Comparison of ENCODE assay signal across 1 cellular context in the genomic region with DNA sequence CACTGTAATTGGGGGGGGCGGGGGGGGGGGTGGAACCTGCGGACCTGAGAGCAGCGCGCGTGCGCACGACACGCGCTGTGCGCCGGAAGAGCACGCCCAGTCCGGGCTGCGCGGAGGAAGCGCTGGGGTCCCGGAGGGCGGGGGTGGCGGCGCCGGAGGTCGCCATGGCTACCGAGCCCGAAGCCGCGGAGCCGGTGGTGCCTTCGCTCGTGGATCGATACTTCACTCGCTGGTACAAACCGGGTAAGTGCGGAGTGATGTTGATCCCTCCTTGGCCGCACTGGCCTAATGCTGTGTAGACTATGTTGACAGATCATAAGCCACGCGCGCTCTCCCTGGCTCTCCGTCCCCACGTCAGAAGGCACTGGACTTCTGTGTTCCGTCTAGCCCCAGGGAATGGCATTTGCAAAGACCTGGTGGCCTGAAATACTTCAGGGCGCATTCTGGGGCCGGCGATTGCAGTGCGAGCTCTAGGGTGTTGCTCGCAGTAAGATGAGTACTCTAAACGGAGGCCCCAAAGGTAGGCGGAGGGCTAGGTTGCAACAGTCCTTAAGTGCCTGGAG.
TF ChIP-seq lines count a peak whose summit lies in the region.

A gene with protein sequence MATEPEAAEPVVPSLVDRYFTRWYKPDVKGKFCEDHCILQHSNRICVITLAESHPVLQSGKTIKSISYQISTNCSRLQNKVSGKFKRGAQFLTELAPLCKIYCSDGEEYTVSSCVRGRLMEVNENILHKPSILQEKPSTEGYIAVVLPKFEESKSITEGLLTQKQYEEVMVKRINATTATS (plus strand): TSS at position 78 of the 563 bp plus-strand sequence. CDS start 87 bp downstream, at position 165.

TF ChIP-seq in HEK293, 187 proteins besides CTCF, POLR2A, EP300 and RAD21 (continued from another document and continues in another):
- TF ChIP-seq, protein P1, sequence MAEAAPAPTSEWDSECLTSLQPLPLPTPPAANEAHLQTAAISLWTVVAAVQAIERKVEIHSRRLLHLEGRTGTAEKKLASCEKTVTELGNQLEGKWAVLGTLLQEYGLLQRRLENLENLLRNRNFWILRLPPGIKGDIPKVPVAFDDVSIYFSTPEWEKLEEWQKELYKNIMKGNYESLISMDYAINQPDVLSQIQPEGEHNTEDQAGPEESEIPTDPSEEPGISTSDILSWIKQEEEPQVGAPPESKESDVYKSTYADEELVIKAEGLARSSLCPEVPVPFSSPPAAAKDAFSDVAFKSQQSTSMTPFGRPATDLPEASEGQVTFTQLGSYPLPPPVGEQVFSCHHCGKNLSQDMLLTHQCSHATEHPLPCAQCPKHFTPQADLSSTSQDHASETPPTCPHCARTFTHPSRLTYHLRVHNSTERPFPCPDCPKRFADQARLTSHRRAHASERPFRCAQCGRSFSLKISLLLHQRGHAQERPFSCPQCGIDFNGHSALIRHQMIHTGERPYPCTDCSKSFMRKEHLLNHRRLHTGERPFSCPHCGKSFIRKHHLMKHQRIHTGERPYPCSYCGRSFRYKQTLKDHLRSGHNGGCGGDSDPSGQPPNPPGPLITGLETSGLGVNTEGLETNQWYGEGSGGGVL (tag by site-specific recombination; IDR thresholded peaks at IDR 0.05): no peak
- TF ChIP-seq SP2 (tag by site-specific recombination; IDR thresholded peaks at IDR 0.05) (peak; percentile 63), ZFP41 (tag by site-specific recombination; IDR thresholded peaks at IDR 0.05; ENCODE audit: borderline replicate concordance) (no peak), ZNF132 (tag by site-specific recombination; IDR thresholded peaks at IDR 0.05; ENCODE audit: borderline replicate concordance) (no peak), EGR2 (tag by site-specific recombination; IDR thresholded peaks at IDR 0.05; ENCODE audit: low read depth) (no peak; the same call in 1 of the 2 replicates), ZNF16 (tag by site-specific recombination; IDR thresholded peaks at IDR 0.05; ENCODE audit: low read depth) (no peak), ZNF530 (tag by site-specific recombination; IDR thresholded peaks at IDR 0.05; ENCODE audit: low read depth) (no peak), ZNF174 (tag by site-specific recombination; IDR thresholded peaks at IDR 0.05) (no peak), ZNF549 (tag by site-specific recombination; IDR thresholded peaks at IDR 0.05) (no peak), ZNF843 (tag by site-specific recombination; IDR thresholded peaks at IDR 0.05) (no peak), ZNF521 (tag by site-specific recombination; IDR thresholded peaks at IDR 0.05) (no peak), ZNF354C (tag by site-specific recombination; IDR thresholded peaks at IDR 0.05; ENCODE audit: borderline replicate concordance, low read depth) (no peak), KLF16 (tag by site-specific recombination; IDR thresholded peaks at IDR 0.05) (no peak), ZNF423 (tag by site-specific recombination; IDR thresholded peaks at IDR 0.05) (no peak), YY1 (tag by site-specific recombination; IDR thresholded peaks at IDR 0.05) (no peak), MEIS1 (CRISPR knock-in tag; IDR thresholded peaks at IDR 0.05; ENCODE audit: borderline replicate concordance) (no peak), ZNF391 (tag by site-specific recombination; IDR thresholded peaks at IDR 0.05; ENCODE audit: borderline replicate concordance, low read depth) (no peak), TCF7L2 (IDR thresholded peaks at IDR 0.05; ENCODE audit: borderline replicate concordance, low read depth, low read length) (no peak), ZNF600 (tag by site-specific recombination; IDR thresholded peaks at IDR 0.05) (peak; percentile 49; the same call in 1 of the 2 replicates), ZNF394 (tag by site-specific recombination; IDR thresholded peaks at IDR 0.05; ENCODE audit: borderline replicate concordance) (no peak)
- TF ChIP-seq, protein P2, sequence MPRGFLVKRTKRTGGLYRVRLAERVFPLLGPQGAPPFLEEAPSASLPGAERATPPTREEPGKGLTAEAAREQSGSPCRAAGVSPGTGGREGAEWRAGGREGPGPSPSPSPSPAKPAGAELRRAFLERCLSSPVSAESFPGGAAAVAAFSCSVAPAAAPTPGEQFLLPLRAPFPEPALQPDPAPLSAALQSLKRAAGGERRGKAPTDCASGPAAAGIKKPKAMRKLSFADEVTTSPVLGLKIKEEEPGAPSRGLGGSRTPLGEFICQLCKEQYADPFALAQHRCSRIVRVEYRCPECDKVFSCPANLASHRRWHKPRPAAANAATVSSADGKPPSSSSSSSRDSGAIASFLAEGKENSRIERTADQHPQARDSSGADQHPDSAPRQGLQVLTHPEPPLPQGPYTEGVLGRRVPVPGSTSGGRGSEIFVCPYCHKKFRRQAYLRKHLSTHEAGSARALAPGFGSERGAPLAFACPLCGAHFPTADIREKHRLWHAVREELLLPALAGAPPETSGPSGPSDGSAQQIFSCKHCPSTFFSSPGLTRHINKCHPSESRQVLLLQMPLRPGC (tag by site-specific recombination; IDR thresholded peaks at IDR 0.05): no peak
- TF ChIP-seq, protein P3, sequence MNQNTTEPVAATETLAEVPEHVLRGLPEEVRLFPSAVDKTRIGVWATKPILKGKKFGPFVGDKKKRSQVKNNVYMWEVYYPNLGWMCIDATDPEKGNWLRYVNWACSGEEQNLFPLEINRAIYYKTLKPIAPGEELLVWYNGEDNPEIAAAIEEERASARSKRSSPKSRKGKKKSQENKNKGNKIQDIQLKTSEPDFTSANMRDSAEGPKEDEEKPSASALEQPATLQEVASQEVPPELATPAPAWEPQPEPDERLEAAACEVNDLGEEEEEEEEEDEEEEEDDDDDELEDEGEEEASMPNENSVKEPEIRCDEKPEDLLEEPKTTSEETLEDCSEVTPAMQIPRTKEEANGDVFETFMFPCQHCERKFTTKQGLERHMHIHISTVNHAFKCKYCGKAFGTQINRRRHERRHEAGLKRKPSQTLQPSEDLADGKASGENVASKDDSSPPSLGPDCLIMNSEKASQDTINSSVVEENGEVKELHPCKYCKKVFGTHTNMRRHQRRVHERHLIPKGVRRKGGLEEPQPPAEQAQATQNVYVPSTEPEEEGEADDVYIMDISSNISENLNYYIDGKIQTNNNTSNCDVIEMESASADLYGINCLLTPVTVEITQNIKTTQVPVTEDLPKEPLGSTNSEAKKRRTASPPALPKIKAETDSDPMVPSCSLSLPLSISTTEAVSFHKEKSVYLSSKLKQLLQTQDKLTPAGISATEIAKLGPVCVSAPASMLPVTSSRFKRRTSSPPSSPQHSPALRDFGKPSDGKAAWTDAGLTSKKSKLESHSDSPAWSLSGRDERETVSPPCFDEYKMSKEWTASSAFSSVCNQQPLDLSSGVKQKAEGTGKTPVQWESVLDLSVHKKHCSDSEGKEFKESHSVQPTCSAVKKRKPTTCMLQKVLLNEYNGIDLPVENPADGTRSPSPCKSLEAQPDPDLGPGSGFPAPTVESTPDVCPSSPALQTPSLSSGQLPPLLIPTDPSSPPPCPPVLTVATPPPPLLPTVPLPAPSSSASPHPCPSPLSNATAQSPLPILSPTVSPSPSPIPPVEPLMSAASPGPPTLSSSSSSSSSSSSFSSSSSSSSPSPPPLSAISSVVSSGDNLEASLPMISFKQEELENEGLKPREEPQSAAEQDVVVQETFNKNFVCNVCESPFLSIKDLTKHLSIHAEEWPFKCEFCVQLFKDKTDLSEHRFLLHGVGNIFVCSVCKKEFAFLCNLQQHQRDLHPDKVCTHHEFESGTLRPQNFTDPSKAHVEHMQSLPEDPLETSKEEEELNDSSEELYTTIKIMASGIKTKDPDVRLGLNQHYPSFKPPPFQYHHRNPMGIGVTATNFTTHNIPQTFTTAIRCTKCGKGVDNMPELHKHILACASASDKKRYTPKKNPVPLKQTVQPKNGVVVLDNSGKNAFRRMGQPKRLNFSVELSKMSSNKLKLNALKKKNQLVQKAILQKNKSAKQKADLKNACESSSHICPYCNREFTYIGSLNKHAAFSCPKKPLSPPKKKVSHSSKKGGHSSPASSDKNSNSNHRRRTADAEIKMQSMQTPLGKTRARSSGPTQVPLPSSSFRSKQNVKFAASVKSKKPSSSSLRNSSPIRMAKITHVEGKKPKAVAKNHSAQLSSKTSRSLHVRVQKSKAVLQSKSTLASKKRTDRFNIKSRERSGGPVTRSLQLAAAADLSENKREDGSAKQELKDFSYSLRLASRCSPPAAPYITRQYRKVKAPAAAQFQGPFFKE (tag by site-specific recombination; IDR thresholded peaks at IDR 0.05; ENCODE audit: borderline replicate concordance): no peak
- TF ChIP-seq, protein P4, sequence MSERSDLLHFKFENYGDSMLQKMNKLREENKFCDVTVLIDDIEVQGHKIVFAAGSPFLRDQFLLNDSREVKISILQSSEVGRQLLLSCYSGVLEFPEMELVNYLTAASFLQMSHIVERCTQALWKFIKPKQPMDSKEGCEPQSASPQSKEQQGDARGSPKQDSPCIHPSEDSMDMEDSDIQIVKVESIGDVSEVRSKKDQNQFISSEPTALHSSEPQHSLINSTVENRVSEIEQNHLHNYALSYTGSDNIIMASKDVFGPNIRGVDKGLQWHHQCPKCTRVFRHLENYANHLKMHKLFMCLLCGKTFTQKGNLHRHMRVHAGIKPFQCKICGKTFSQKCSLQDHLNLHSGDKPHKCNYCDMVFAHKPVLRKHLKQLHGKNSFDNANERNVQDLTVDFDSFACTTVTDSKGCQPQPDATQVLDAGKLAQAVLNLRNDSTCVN (tag by site-specific recombination; optimal IDR thresholded peaks at IDR 0.05): peak; percentile 60
- TF ChIP-seq, protein P5, sequence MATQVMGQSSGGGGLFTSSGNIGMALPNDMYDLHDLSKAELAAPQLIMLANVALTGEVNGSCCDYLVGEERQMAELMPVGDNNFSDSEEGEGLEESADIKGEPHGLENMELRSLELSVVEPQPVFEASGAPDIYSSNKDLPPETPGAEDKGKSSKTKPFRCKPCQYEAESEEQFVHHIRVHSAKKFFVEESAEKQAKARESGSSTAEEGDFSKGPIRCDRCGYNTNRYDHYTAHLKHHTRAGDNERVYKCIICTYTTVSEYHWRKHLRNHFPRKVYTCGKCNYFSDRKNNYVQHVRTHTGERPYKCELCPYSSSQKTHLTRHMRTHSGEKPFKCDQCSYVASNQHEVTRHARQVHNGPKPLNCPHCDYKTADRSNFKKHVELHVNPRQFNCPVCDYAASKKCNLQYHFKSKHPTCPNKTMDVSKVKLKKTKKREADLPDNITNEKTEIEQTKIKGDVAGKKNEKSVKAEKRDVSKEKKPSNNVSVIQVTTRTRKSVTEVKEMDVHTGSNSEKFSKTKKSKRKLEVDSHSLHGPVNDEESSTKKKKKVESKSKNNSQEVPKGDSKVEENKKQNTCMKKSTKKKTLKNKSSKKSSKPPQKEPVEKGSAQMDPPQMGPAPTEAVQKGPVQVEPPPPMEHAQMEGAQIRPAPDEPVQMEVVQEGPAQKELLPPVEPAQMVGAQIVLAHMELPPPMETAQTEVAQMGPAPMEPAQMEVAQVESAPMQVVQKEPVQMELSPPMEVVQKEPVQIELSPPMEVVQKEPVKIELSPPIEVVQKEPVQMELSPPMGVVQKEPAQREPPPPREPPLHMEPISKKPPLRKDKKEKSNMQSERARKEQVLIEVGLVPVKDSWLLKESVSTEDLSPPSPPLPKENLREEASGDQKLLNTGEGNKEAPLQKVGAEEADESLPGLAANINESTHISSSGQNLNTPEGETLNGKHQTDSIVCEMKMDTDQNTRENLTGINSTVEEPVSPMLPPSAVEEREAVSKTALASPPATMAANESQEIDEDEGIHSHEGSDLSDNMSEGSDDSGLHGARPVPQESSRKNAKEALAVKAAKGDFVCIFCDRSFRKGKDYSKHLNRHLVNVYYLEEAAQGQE (tag by site-specific recombination; IDR thresholded peaks at IDR 0.05): no peak
- TF ChIP-seq, protein P6, sequence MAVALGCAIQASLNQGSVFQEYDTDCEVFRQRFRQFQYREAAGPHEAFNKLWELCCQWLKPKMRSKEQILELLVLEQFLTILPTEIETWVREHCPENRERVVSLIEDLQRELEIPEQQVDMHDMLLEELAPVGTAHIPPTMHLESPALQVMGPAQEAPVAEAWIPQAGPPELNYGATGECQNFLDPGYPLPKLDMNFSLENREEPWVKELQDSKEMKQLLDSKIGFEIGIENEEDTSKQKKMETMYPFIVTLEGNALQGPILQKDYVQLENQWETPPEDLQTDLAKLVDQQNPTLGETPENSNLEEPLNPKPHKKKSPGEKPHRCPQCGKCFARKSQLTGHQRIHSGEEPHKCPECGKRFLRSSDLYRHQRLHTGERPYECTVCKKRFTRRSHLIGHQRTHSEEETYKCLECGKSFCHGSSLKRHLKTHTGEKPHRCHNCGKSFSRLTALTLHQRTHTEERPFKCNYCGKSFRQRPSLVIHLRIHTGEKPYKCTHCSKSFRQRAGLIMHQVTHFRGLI (tag by site-specific recombination; IDR thresholded peaks at IDR 0.05): no peak
- TF ChIP-seq, protein P7, sequence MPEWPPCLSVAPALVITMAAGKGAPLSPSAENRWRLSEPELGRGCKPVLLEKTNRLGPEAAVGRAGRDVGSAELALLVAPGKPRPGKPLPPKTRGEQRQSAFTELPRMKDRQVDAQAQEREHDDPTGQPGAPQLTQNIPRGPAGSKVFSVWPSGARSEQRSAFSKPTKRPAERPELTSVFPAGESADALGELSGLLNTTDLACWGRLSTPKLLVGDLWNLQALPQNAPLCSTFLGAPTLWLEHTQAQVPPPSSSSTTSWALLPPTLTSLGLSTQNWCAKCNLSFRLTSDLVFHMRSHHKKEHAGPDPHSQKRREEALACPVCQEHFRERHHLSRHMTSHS (tag by site-specific recombination; IDR thresholded peaks at IDR 0.05): no peak
- TF ChIP-seq, protein P8, sequence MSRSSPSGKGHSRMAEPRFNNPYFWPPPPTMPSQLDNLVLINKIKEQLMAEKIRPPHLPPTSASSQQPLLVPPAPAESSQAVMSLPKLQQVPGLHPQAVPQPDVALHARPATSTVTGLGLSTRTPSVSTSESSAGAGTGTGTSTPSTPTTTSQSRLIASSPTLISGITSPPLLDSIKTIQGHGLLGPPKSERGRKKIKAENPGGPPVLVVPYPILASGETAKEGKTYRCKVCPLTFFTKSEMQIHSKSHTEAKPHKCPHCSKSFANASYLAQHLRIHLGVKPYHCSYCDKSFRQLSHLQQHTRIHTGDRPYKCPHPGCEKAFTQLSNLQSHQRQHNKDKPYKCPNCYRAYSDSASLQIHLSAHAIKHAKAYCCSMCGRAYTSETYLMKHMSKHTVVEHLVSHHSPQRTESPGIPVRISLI (tag by site-specific recombination; IDR thresholded peaks at IDR 0.05): no peak
- TF ChIP-seq, protein P9, sequence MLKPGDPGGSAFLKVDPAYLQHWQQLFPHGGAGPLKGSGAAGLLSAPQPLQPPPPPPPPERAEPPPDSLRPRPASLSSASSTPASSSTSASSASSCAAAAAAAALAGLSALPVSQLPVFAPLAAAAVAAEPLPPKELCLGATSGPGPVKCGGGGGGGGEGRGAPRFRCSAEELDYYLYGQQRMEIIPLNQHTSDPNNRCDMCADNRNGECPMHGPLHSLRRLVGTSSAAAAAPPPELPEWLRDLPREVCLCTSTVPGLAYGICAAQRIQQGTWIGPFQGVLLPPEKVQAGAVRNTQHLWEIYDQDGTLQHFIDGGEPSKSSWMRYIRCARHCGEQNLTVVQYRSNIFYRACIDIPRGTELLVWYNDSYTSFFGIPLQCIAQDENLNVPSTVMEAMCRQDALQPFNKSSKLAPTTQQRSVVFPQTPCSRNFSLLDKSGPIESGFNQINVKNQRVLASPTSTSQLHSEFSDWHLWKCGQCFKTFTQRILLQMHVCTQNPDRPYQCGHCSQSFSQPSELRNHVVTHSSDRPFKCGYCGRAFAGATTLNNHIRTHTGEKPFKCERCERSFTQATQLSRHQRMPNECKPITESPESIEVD (tag by site-specific recombination; IDR thresholded peaks at IDR 0.05): no peak
